ENCODE assay signal across 29 cellular contexts in the genomic region with DNA sequence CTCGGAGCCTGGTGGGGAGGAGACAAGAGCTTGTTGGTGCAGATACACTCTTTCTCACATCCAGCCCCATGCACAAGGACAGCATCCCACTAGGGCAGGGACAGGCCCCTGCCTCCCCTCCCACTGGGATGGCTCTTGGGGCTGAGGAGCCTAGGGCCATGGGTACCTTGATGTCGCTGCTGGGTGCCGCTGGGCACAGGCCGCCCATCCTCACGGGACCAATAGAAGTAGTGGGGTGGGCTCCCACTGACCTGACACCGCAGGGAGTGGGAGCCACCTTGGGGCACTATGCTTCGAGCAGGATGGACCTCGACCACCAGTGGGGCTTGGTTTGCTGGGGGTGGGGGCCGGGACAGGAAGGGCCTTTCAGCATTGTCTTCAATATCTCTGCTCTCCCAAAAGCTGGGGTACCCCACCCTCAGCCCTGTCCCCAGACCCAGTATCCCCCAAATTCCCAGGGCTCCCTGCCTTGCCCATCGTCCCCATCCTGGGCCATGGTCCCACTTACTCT. TPM values are rescaled to one million over a fixed set of nuclear protein-coding genes. Genes with fewer than 3 reads are reported as not detected.
"Had no signal": no experiment of that assay in that cellular context is flagged by ENCODE, and none has a peak within 500 bp of the region (broad histone marks: within the 10 kb centered on the region; RNA-seq: fewer than 3 reads in every experiment).

No MANE protein-coding gene starts in this region.

- H3K9me3 ChIP-seq: neutrophil, right lobe of liver, testis, tibial artery had no signal

- H3K27me3 Mint-ChIP-seq: progenitor cell of endocrine pancreas, type B pancreatic cell had no signal

- H3K27ac ChIP-seq: neutrophil, parathyroid adenoma, right lobe of liver, testis had no signal

- H3K4me1 ChIP-seq: parathyroid adenoma, right lobe of liver, testis, tibial artery had no signal

- H3K36me3 Mint-ChIP-seq: natural killer cell had no signal

- H3K79me2 ChIP-seq: parathyroid adenoma had no signal

- ATAC-seq: effector memory CD8-positive, alpha-beta T cell; left lobe of liver; natural killer cell; right lobe of liver; stimulated activated naive CD8-positive, alpha-beta T cell treated with anti-CD3 and anti-CD28 coated beads, Interleukin-15, Interleukin-2, amounts not matched to agents 100 U/mL and 50 U/mL, for 24 hours had no signal

- H3K27ac Mint-ChIP-seq: effector memory CD8-positive, alpha-beta T cell; natural killer cell; type B pancreatic cell had no signal

- H3K9me3 Mint-ChIP-seq: effector memory CD8-positive, alpha-beta T cell; natural killer cell; type B pancreatic cell had no signal

- H3K27me3 ChIP-seq: neutrophil, right lobe of liver, testis, tibial artery had no signal

- DNase-seq: cerebellar nuclear complex; cortex of kidney; effector memory CD8-positive, alpha-beta T cell; erythroblast; head of caudate nucleus; natural killer cell; stimulated activated CD4-positive, alpha-beta T cell treated with anti-CD3 and anti-CD28 coated beads, Interleukin-12 subunit alpha, Interleukin-12 subunit beta, amount 100 ng/mL, for 4 hours; stimulated activated CD4-positive, alpha-beta T cell treated with anti-CD3 and anti-CD28 coated beads, Interleukin-1b, Interleukin-23, amount 100 ng/mL, for 48 hours; stimulated activated CD4-positive, alpha-beta T cell treated with anti-CD3 and anti-CD28 coated beads, Interleukin-4, amount 100 ng/mL, for 1 hour; stimulated activated CD8-positive, alpha-beta memory T cell treated with anti-CD3 and anti-CD28 coated beads, Interleukin-4, amount 100 ng/mL, for 48 hours; stimulated activated naive CD8-positive, alpha-beta T cell treated with anti-CD3 and anti-CD28 coated beads, Interleukin-15, Interleukin-2, amounts not matched to agents 100 U/mL and 50 U/mL, for 24 hours; substantia nigra; testis; tibial artery had no signal

- H3K36me3 ChIP-seq: neutrophil, right lobe of liver had no signal

- H3K9ac ChIP-seq: parathyroid adenoma had no signal

- H3K4me3 ChIP-seq: lung, right lobe of liver, smooth muscle cell, testis, tibial artery had no signal

- H3K4me3 Mint-ChIP-seq: effector memory CD8-positive, alpha-beta T cell; natural killer cell; type B pancreatic cell had no signal

- H3K4me2 ChIP-seq: smooth muscle cell had no signal

RNA-seq across cellular contexts. Expression of a gene that starts 47.7 kb away (rescaled TPM):
- total RNA-seq: dermis microvascular lymphatic vessel endothelial cell, fibroblast of villous mesenchyme, frontal cortex, glomerular endothelial cell, left lobe of liver, myocyte, omental fat pad, right lobe of liver had no signal
- polyA plus RNA-seq: neural cell had no signal
